Comparison of ENCODE assay signal across 8 cellular contexts in the genomic region with DNA sequence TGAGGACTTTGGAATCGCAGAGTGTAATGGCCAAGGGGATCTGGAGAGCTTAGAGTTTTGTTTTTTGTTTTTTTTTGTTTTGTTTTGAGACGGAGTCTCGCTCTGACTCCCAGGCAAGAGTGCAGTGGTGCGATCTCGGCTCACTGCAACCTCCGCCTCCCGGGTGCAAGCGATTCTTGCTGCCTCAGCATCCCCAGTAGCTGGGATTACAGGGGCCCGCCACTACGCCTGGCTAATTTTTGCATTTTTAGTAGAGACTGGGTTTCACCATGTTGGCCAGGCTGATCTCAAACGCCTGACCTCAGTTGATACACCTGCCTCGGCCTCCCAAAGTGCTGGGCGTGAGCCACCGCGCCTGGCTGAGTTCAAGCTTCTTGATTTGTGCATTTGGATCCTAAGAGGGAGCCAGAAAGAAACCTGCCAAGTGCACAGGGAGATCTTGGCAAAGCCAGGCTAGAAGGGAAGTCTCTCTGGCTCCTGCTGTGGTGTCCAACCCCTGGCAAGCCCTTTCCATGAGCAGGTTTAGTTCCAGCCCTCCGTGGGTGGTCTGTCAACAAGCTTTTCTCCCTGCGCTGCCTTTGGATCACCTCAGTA.
DNase-seq lines count a peak whose midpoint lies in the region; ATAC-seq and TF ChIP-seq lines count a peak whose summit lies in the region.

No MANE protein-coding gene starts in this region.

- H3K36me3 ChIP-seq in duodenal mucosa (ENCODE audit: control insufficient read depth in 1 of 2, insufficient read depth in 2 of 2, low read length in 2 of 2) = peaks cover 0 to 3% of the 10 kb centered on the region in 2 donors
- no peaks in the 10 kb centered on the region for H3K36me3 ChIP-seq in mucosa of rectum (ENCODE audit: control insufficient read depth in 2 of 2, insufficient read depth in 2 of 2, low read length in 2 of 2)
- no peaks in the 10 kb centered on the region for H3K36me3 ChIP-seq in tibial artery

- peaks cover 29% of the 10 kb centered on the region for H3K27me3 Mint-ChIP-seq in T-helper 2 cell treated with Interferon-gamma antibody and Interleukin-4, amounts not matched to agents 5 μg/mL and 100 μg/mL, for 36 hours (ENCODE audit: low read depth)

- H3K4me1 ChIP-seq in duodenal mucosa (ENCODE audit: control insufficient read depth in 1 of 2, insufficient read depth in 2 of 2, low read length in 2 of 2) = peaks cover 15 to 20% of the 10 kb centered on the region in 2 donors
- H3K4me1 ChIP-seq in mucosa of rectum (ENCODE audit: control insufficient read depth in 2 of 2, insufficient read depth in 2 of 2, low read length in 2 of 2) = peaks cover 9 to 20% of the 10 kb centered on the region in 2 donors
- H3K4me1 ChIP-seq in tibial artery = peaks cover 0 to 24% (median 22%) of the 10 kb centered on the region in 4 donors

- H3K27ac ChIP-seq in duodenal mucosa (ENCODE audit: low read depth, low read length) = no peak overlapping the region
- peak overlapping the region; percentile 80 for H3K27ac ChIP-seq in mucosa of rectum (ENCODE audit: low read depth in 2 of 2, low read length in 2 of 2)
- H3K27ac ChIP-seq in tibial artery = peak overlapping the region in 1 of 2 donors; percentile 27

- H3K4me3 Mint-ChIP-seq in T-helper 2 cell treated with Interferon-gamma antibody and Interleukin-4, amounts not matched to agents 5 μg/mL and 100 μg/mL, for 36 hours = peak overlapping the region; percentile 76

- no peak overlapping the region for H3K27ac Mint-ChIP-seq in T-helper 2 cell treated with Interferon-gamma antibody and Interleukin-4, amounts not matched to agents 5 μg/mL and 100 μg/mL, for 36 hours

- H3K9me3 ChIP-seq in duodenal mucosa (ENCODE audit: control insufficient read depth in 1 of 2, low read length in 2 of 2) = peaks cover 7 to 10% of the 10 kb centered on the region in 2 donors
- H3K9me3 ChIP-seq in mucosa of rectum (ENCODE audit: control insufficient read depth in 2 of 2, low read length in 2 of 2) = peaks cover 0 to 7% of the 10 kb centered on the region in 2 donors
- H3K9me3 ChIP-seq in tibial artery = peaks cover 0 to 9% (median 0%) of the 10 kb centered on the region in 3 donors

- H3K9ac ChIP-seq in duodenal mucosa (ENCODE audit: low read depth in 1 of 2, low read length in 2 of 2) (peak overlapping the region; percentile 73 to 76), mucosa of rectum (ENCODE audit: low read depth in 1 of 2, low read length in 2 of 2) (peak overlapping the region; percentile 74 to 81)

- peaks cover 2% of the 10 kb centered on the region for H3K4me1 Mint-ChIP-seq in T-helper 2 cell treated with Interferon-gamma antibody and Interleukin-4, amounts not matched to agents 5 μg/mL and 100 μg/mL, for 36 hours (ENCODE audit: low read depth)

- no peak for TF ChIP-seq CTCF in tibial artery (IDR thresholded peaks at IDR 0.05)

- no peak for DNase-seq in T-helper 2 cell treated with Interferon-gamma antibody and Interleukin-4, amounts not matched to agents 5 μg/mL and 100 μg/mL, for 36 hours (ENCODE audit: low spot score)
- DNase-seq in T-helper 2 cell = no peak
- no peak for DNase-seq in tibial artery
- no peak for DNase-seq in hepatic stellate cell (ENCODE audit: low spot score)

- peaks cover 7% of the 10 kb centered on the region for H3K36me3 Mint-ChIP-seq in T-helper 2 cell treated with Interferon-gamma antibody and Interleukin-4, amounts not matched to agents 5 μg/mL and 100 μg/mL, for 36 hours (ENCODE audit: low read depth)

- H3K4me3 ChIP-seq in duodenal mucosa (ENCODE audit: low read depth in 1 of 2, low read length in 2 of 2) (peak overlapping the region; percentile 81 to 90), mucosa of rectum (ENCODE audit: low read length in 2 of 2) (peak overlapping the region; percentile 81 to 91), tibial artery (peak overlapping the region; percentile 57 to 81)

- intact Hi-C loops in tibial artery (cut with DNase I; ENCODE audit: low total_unique reads) = no loop called here

- H3K27me3 ChIP-seq in duodenal mucosa (ENCODE audit: control insufficient read depth in 1 of 2, insufficient read depth in 2 of 2, low read length in 2 of 2) (no peaks in the 10 kb centered on the region), mucosa of rectum (ENCODE audit: control insufficient read depth in 2 of 2, insufficient read depth in 2 of 2, low read length in 2 of 2) (no peaks in the 10 kb centered on the region), tibial artery (no peaks in the 10 kb centered on the region)

- ATAC-seq in HG03139 (IDR thresholded peaks at IDR 0.05; ENCODE audit: unreplicated experiment) (no peak), HG02798 (IDR thresholded peaks at IDR 0.05; ENCODE audit: poor library complexity, unreplicated experiment) (no peak)

- peaks cover 18% of the 10 kb centered on the region for H3K9me3 Mint-ChIP-seq in T-helper 2 cell treated with Interferon-gamma antibody and Interleukin-4, amounts not matched to agents 5 μg/mL and 100 μg/mL, for 36 hours
